17 cellular contexts compared by ENCODE assay signal in genomic region chr21:28309596-28309995, GRCh38.
DNase-seq lines count a peak whose midpoint lies in the region; ATAC-seq, FAIRE-seq and TF ChIP-seq lines count a peak whose summit lies in the region.
"Had no signal": no experiment of that assay in that cellular context is flagged by ENCODE, and none has a peak within 500 bp of the region (broad histone marks: within the 10 kb centered on the region; RNA-seq: fewer than 3 reads in every experiment).

No MANE protein-coding gene starts in this region.

- no peak overlapping the region for H4K8ac ChIP-seq in mesenchymal stem cell (ENCODE audit: low read length)

- WGBS in hepatocyte (ENCODE audit: low lambda C conversion rate, missing lambda C conversion rate): 86% methylated on average over 2 of the region's 2 CpGs
- 100% methylated on average over 1 of the region's 2 CpGs for WGBS in mesenchymal stem cell
- 94% methylated on average over 2 of the region's 2 CpGs for WGBS in smooth muscle cell (ENCODE audit: low lambda C conversion rate)

- no peak overlapping the region for H4K91ac ChIP-seq in mesenchymal stem cell (ENCODE audit: low read length)

- no peak overlapping the region for H2BK15ac ChIP-seq in mesenchymal stem cell (ENCODE audit: low read depth, poor library complexity, severe bottlenecking)

- H3K4me2 ChIP-seq in hepatocyte (no peak overlapping the region), mesenchymal stem cell (ENCODE audit: low read length, poor library complexity, severe bottlenecking) (no peak overlapping the region), smooth muscle cell (no peak overlapping the region)
- H3K4me2 ChIP-seq: GM23338 had no signal

- H3K27me3 ChIP-seq in hepatocyte (no peaks in the 10 kb centered on the region), mesenchymal stem cell (ENCODE audit: control insufficient read depth in 1 of 2, insufficient read depth in 1 of 2, low read length in 2 of 2) (no peaks in the 10 kb centered on the region), smooth muscle cell (ENCODE audit: low read depth) (no peaks in the 10 kb centered on the region)

- DNase-seq in RCC 7860 (ENCODE audit: low spot score) (no peak), hepatocyte (ENCODE audit: low spot score) (no peak), mesenchymal stem cell (no peak), smooth muscle cell (lab: John Stamatoyannopoulos, UW; ENCODE audit: unreplicated experiment) (no peak), DMS153 (lab: John Stamatoyannopoulos, UW) (no peak), GM03348 (ENCODE audit: low spot score) (no peak), NCI-H1105 (lab: John Stamatoyannopoulos, UW) (no peak)
- DNase-seq: CD8-positive, alpha-beta T cell; COR-L47; DMS 273 treated with DMSO at 0.1 percent for 48 hours; DMS79; H7 had no signal

- H2BK120ac ChIP-seq in mesenchymal stem cell (ENCODE audit: low read depth, low read length): no peak overlapping the region

- TF ChIP-seq CTCF in hepatocyte (IDR thresholded peaks at IDR 0.05; ENCODE audit: poor library complexity): no peak
- no peak for TF ChIP-seq CTCF in smooth muscle cell (IDR thresholded peaks at IDR 0.05; ENCODE audit: borderline replicate concordance, insufficient read depth, poor library complexity, severe bottlenecking)

- no peak overlapping the region for H2BK12ac ChIP-seq in mesenchymal stem cell (ENCODE audit: low read length in 2 of 2)

- no peak overlapping the region for H3K14ac ChIP-seq in mesenchymal stem cell (ENCODE audit: low read length in 2 of 2)

- H4K20me1 ChIP-seq in hepatocyte (ENCODE audit: insufficient read depth, poor library complexity, severe bottlenecking): no peaks in the 10 kb centered on the region
- H4K20me1 ChIP-seq in smooth muscle cell (ENCODE audit: low read depth): no peaks in the 10 kb centered on the region

- no peaks in the 10 kb centered on the region for H3K79me1 ChIP-seq in mesenchymal stem cell (replicated peaks; ENCODE audit: low read length, poor library complexity, severe bottlenecking)

- H3K4ac ChIP-seq in mesenchymal stem cell (ENCODE audit: low read depth in 1 of 2, low read length in 2 of 2): no peak overlapping the region

- peaks cover 14% of the 10 kb centered on the region for H3K4me1 ChIP-seq in hepatocyte (ENCODE audit: insufficient read depth)
- H3K4me1 ChIP-seq in mesenchymal stem cell (ENCODE audit: control insufficient read depth, insufficient read depth, low read depth, low read length): no peaks in the 10 kb centered on the region
- no peaks in the 10 kb centered on the region for H3K4me1 ChIP-seq in smooth muscle cell (ENCODE audit: low read depth)

- no peak for ATAC-seq in HG02884 (IDR thresholded peaks at IDR 0.05; ENCODE audit: unreplicated experiment)
- ATAC-seq: CD8-positive, alpha-beta T cell; GM23338; HepG2 had no signal

- H3F3A ChIP-seq in smooth muscle cell (ENCODE audit: low read depth): no peaks in the 10 kb centered on the region

- no peaks in the 10 kb centered on the region for H3K9me2 ChIP-seq in hepatocyte (replicated peaks; ENCODE audit: insufficient read depth)

- H3K9me3 ChIP-seq in hepatocyte (ENCODE audit: low read depth) (no peaks in the 10 kb centered on the region), mesenchymal stem cell (ENCODE audit: control insufficient read depth, low read length) (peaks cover 4% of the 10 kb centered on the region), smooth muscle cell (replicated peaks; ENCODE audit: low read depth) (no peaks in the 10 kb centered on the region)

- no peak overlapping the region for H3K4me3 ChIP-seq in hepatocyte
- no peak overlapping the region for H3K4me3 ChIP-seq in mesenchymal stem cell (ENCODE audit: insufficient read depth in 1 of 2, low read depth in 1 of 2, low read length in 2 of 2)
- H3K4me3 ChIP-seq in smooth muscle cell: no peak overlapping the region
- H3K4me3 ChIP-seq: GM23338 had no signal

- H2BK5ac ChIP-seq in mesenchymal stem cell (ENCODE audit: low read depth, low read length, poor library complexity, severe bottlenecking): no peak overlapping the region

- no peaks in the 10 kb centered on the region for H3K36me3 ChIP-seq in hepatocyte (replicated peaks; ENCODE audit: insufficient read depth, low read depth)
- no peaks in the 10 kb centered on the region for H3K36me3 ChIP-seq in mesenchymal stem cell (ENCODE audit: control insufficient read depth in 1 of 2, insufficient read depth in 2 of 2, low read depth in 1 of 2, low read length in 2 of 2)
- H3K36me3 ChIP-seq in smooth muscle cell (ENCODE audit: low read depth): no peaks in the 10 kb centered on the region

- H3K23ac ChIP-seq in mesenchymal stem cell (ENCODE audit: low read length in 2 of 2): no peak overlapping the region

- H3K79me2 ChIP-seq in hepatocyte: no peaks in the 10 kb centered on the region
- no peaks in the 10 kb centered on the region for H3K79me2 ChIP-seq in smooth muscle cell (ENCODE audit: low read depth)

- H3K27ac ChIP-seq in hepatocyte (peak overlapping the region; percentile 5), mesenchymal stem cell (ENCODE audit: low read length, poor library complexity, severe bottlenecking) (peak overlapping the region; percentile 84), smooth muscle cell (ENCODE audit: low read depth) (no peak overlapping the region)

- H3K18ac ChIP-seq in mesenchymal stem cell (ENCODE audit: low read depth in 1 of 2, low read length in 2 of 2): no peak overlapping the region

- H2AFZ ChIP-seq in hepatocyte (no peak overlapping the region), mesenchymal stem cell (ENCODE audit: low read depth, low read length) (no peak overlapping the region), smooth muscle cell (ENCODE audit: low read depth) (peak overlapping the region; percentile 18)
- H2AFZ ChIP-seq: GM23338 had no signal

- H3K9ac ChIP-seq in mesenchymal stem cell (ENCODE audit: low read length) (no peak overlapping the region), smooth muscle cell (ENCODE audit: low read depth) (no peak overlapping the region)

- FAIRE-seq in RCC 7860 (lab: Jason Lieb, UNC): peak; percentile 86
- FAIRE-seq: GM12891, HepG2, HTR-8/SVneo had no signal

- no peak overlapping the region for H2AK5ac ChIP-seq in mesenchymal stem cell (ENCODE audit: low read length, severe bottlenecking)
